9 cellular contexts compared by ENCODE assay signal in genomic region chr17:10772425-10773380, GRCh38. TPM values are rescaled to one million over a fixed set of nuclear protein-coding genes. Genes with fewer than 3 reads are reported as not detected.
DNase-seq lines count a peak whose midpoint lies in the region; ATAC-seq and TF ChIP-seq lines count a peak whose summit lies in the region.
"Had no signal": no experiment of that assay in that cellular context is flagged by ENCODE, and none has a peak within 500 bp of the region (broad histone marks: within the 10 kb centered on the region; RNA-seq: fewer than 3 reads in every experiment).

No MANE protein-coding gene starts in this region.

- H3K4me3 ChIP-seq in lung = no peak overlapping the region

- no peak overlapping the region for H3K27ac ChIP-seq in lung (ENCODE audit: low read depth in 1 of 2, low read length in 1 of 2)

- H3K36me3 ChIP-seq in lung (ENCODE audit: control insufficient read depth in 2 of 2, insufficient read depth in 2 of 2, low read length in 2 of 2) = no peaks in the 10 kb centered on the region

- DNase-seq in DMS79 treated with DMSO at 0.1 percent for 48 hours (lab: John Stamatoyannopoulos, UW) = peak; percentile 3
- DNase-seq in DMS79 (lab: John Stamatoyannopoulos, UW) = no peak
- DNase-seq in NCI-H526 treated with DMSO at 0.1 percent for 48 hours (lab: John Stamatoyannopoulos, UW) = peak; percentile 47
- peak; percentile 65 for DNase-seq in activated naive CD8-positive, alpha-beta T cell treated with anti-CD3 and anti-CD28 coated beads, Interleukin-2, amount 50 U/mL, for 24 hours
- DNase-seq in lung (ENCODE audit: low spot score) = no peak
- DNase-seq in ureter (ENCODE audit: low spot score) = peak; percentile 64
- DNase-seq in AG20443 (ENCODE audit: low spot score) = no peak
- no peak for DNase-seq in NCI-H146 treated with DMSO at 0.1 percent for 48 hours (lab: John Stamatoyannopoulos, UW; ENCODE audit: unreplicated experiment)

- peaks cover 0 to 17% of the 10 kb centered on the region in 2 donors for H3K9me3 ChIP-seq in lung (ENCODE audit: control insufficient read depth in 2 of 2, insufficient read depth in 1 of 2, low read length in 1 of 2)

- 43 to 45% methylated on average over 9 of the region's 9 CpGs for WGBS in lung, 2 donors

- no peaks in the 10 kb centered on the region for H3K4me1 ChIP-seq in lung (ENCODE audit: control insufficient read depth in 2 of 2, insufficient read depth in 2 of 2, low read length in 2 of 2)

- H3K27me3 ChIP-seq in lung (ENCODE audit: control insufficient read depth, insufficient read depth) = no peaks in the 10 kb centered on the region

- ATAC-seq in activated naive CD8-positive, alpha-beta T cell treated with anti-CD3 and anti-CD28 coated beads, Interleukin-2, amount 50 U/mL, for 24 hours = no peak
- ATAC-seq in lung (ENCODE audit: insufficient read depth, low FRiP score) = no peak
- ATAC-seq: right cardiac atrium had no signal

- H3K4me3 Mint-ChIP-seq in activated naive CD8-positive, alpha-beta T cell treated with anti-CD3 and anti-CD28 coated beads, Interleukin-2, amount 50 U/mL, for 24 hours = no peak overlapping the region

- H3K4me1 Mint-ChIP-seq in activated naive CD8-positive, alpha-beta T cell treated with anti-CD3 and anti-CD28 coated beads, Interleukin-2, amount 50 U/mL, for 24 hours = no peaks in the 10 kb centered on the region

- peaks cover 3% of the 10 kb centered on the region for H3K36me3 Mint-ChIP-seq in activated naive CD8-positive, alpha-beta T cell treated with anti-CD3 and anti-CD28 coated beads, Interleukin-2, amount 50 U/mL, for 24 hours (ENCODE audit: low read depth)

- H3K27me3 Mint-ChIP-seq in activated naive CD8-positive, alpha-beta T cell treated with anti-CD3 and anti-CD28 coated beads, Interleukin-2, amount 50 U/mL, for 24 hours = no peaks in the 10 kb centered on the region

- no peak overlapping the region for H3K27ac Mint-ChIP-seq in activated naive CD8-positive, alpha-beta T cell treated with anti-CD3 and anti-CD28 coated beads, Interleukin-2, amount 50 U/mL, for 24 hours

- H3K9me3 Mint-ChIP-seq in activated naive CD8-positive, alpha-beta T cell treated with anti-CD3 and anti-CD28 coated beads, Interleukin-2, amount 50 U/mL, for 24 hours = peaks cover 10% of the 10 kb centered on the region

- TF ChIP-seq CTCF in lung (IDR thresholded peaks at IDR 0.05; ENCODE audit: control extremely low read depth, extremely low read depth) = peak; percentile 8

RNA-seq across cellular contexts. Expression of gene TMEM238L, which starts 31.2 kb away (rescaled TPM):
- total RNA-seq in lung = not detected
- polyA plus RNA-seq in lung = under 1 TPM in 1 of 2 donors, not detected in 1; 0.05 TPM
- total RNA-seq in ureter = 12.4 TPM
- total RNA-seq: right cardiac atrium had no signal
- polyA plus RNA-seq: right cardiac atrium had no signal

RNA-seq across cellular contexts. Expression of gene TMEM220, which starts 42.9 kb away (rescaled TPM):
- total RNA-seq in lung = 10 to 100 TPM in 1 of 2 donors, 1 to 10 TPM in 1; 2.8 to 13.8 TPM
- polyA plus RNA-seq in lung = 10 to 100 TPM in 1 of 2 donors, 1 to 10 TPM in 1; 3.7 to 10.5 TPM
- total RNA-seq in ureter = 17.6 TPM

Comparison
In these comparisons a context has a peak if more than half of its experiments do, and no peak if none do; other contexts are left out.
1. DNase-seq: peak in DMS79 treated with DMSO at 0.1 percent for 48 hours (single experiment), NCI-H526 treated with DMSO at 0.1 percent for 48 hours (single experiment), activated naive CD8-positive, alpha-beta T cell treated with anti-CD3 and anti-CD28 coated beads, Interleukin-2, amount 50 U/mL, for 24 hours (single experiment) and ureter (single experiment); none in DMS79 (single experiment), lung (single experiment), AG20443 (single experiment) and NCI-H146 treated with DMSO at 0.1 percent for 48 hours (single experiment).
2. RNA of gene TMEM238L, which starts 31.2 kb away (total RNA-seq): 12.4 TPM in ureter (single experiment); not detected in lung; every median in the first group is over 10 times any median in the second.